10 cellular contexts compared by ENCODE assay signal in the genomic region with DNA sequence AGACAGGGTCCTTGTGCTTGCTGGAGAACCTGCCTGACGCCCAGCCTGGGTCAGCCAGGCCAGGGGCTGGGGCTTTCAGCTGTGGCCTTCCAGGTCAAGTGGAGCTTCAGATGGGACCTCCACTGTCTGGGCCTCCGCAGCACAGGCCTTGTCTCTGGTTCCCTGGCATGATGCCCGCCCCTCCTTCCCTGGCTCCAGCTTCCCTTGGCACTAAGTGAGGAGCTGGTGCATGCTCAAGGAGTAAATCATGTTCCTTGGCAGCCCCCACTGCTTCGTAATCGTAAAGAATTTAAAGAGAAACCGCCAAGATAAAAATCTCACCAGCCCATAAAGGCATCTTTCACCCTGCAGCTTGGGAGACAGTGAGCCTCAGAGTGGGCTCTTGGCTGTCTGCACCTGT. TPM values are rescaled to one million over a fixed set of nuclear protein-coding genes. Genes with fewer than 3 reads are reported as not detected.
DNase-seq lines count a peak whose midpoint lies in the region; FAIRE-seq and TF ChIP-seq lines count a peak whose summit lies in the region.
"Had no signal": no experiment of that assay in that cellular context is flagged by ENCODE, and none has a peak within 500 bp of the region (broad histone marks: within the 10 kb centered on the region; RNA-seq: fewer than 3 reads in every experiment).

No MANE protein-coding gene starts in this region.

- no peak overlapping the region for H2AFZ ChIP-seq in GM23248
- no peak overlapping the region for H2AFZ ChIP-seq in MM.1S (ENCODE audit: low read length)
- no peak overlapping the region for H2AFZ ChIP-seq in OCI-LY7 (ENCODE audit: low read length)

- FAIRE-seq in kidney (lab: Jason Lieb, UNC), result no peak

- DNase-seq in GM23248 (peak; percentile 98), astrocyte of the cerebellum (ENCODE audit: low read depth) (peak; percentile 93), kidney (no peak), MM.1S (no peak), NCI-H510A (lab: John Stamatoyannopoulos, UW) (no peak), OCI-LY7 (ENCODE audit: low spot score) (no peak), HuH-7 (ENCODE audit: low spot score) (no peak)

- no peaks in the 10 kb centered on the region for H3K9me3 ChIP-seq in GM23248 (ENCODE audit: low read depth)
- H3K9me3 ChIP-seq in kidney (ENCODE audit: control insufficient read depth in 1 of 2, low read length in 2 of 2), result no peaks in the 10 kb centered on the region
- H3K9me3 ChIP-seq in stomach smooth muscle (ENCODE audit: control insufficient read depth in 2 of 2, low read length in 2 of 2), result no peaks in the 10 kb centered on the region
- no peaks in the 10 kb centered on the region for H3K9me3 ChIP-seq in MM.1S (replicated peaks; ENCODE audit: insufficient read depth, low read length)
- H3K9me3 ChIP-seq in OCI-LY7 (ENCODE audit: low read length), result no peaks in the 10 kb centered on the region

- H3K36me3 ChIP-seq in GM23248 (ENCODE audit: low read depth) (no peaks in the 10 kb centered on the region), kidney (ENCODE audit: control insufficient read depth in 1 of 2, insufficient read depth in 2 of 2, low read length in 2 of 2) (peaks cover 0 to 2% of the 10 kb centered on the region in 2 donors), stomach smooth muscle (ENCODE audit: control insufficient read depth in 2 of 2, insufficient read depth in 2 of 2, low read length in 2 of 2) (no peaks in the 10 kb centered on the region), MM.1S (replicated peaks; ENCODE audit: insufficient read depth, low read length) (no peaks in the 10 kb centered on the region), OCI-LY7 (ENCODE audit: insufficient read depth, low read length) (no peaks in the 10 kb centered on the region)

- POLR2A ChIA-PET in OCI-LY7 (lab: Charles Lee), result interaction anchor here (0.6 kb wide), 1 partner anchor 73 kb away, joined by 4 read pairs; no protein-coding TSS in a partner anchor

- H3K4me2 ChIP-seq in GM23248 (ENCODE audit: unreplicated experiment) (peak overlapping the region; percentile 41), MM.1S (ENCODE audit: low read depth, low read length) (no peak overlapping the region), OCI-LY7 (ENCODE audit: low read length) (no peak overlapping the region)

- H3K9me2 ChIP-seq in GM23248 (ENCODE audit: insufficient read depth) (no peaks in the 10 kb centered on the region), MM.1S (replicated peaks; ENCODE audit: insufficient read depth, low read length) (no peaks in the 10 kb centered on the region), OCI-LY7 (ENCODE audit: insufficient read depth, low read length) (no peaks in the 10 kb centered on the region)

- peaks cover 30% of the 10 kb centered on the region for H3K4me1 ChIP-seq in GM23248 (ENCODE audit: insufficient read depth)
- peaks cover 59 to 82% of the 10 kb centered on the region in 2 donors for H3K4me1 ChIP-seq in kidney (ENCODE audit: control insufficient read depth in 1 of 2, insufficient read depth in 1 of 2, low read depth in 1 of 2, low read length in 2 of 2)
- H3K4me1 ChIP-seq in stomach smooth muscle (ENCODE audit: control insufficient read depth, insufficient read depth, low read length), result peaks cover 94% of the 10 kb centered on the region
- no peaks in the 10 kb centered on the region for H3K4me1 ChIP-seq in MM.1S (ENCODE audit: low read length)
- no peaks in the 10 kb centered on the region for H3K4me1 ChIP-seq in OCI-LY7 (ENCODE audit: insufficient read depth, low read length, poor library complexity, severe bottlenecking)

- intact Hi-C loops in kidney (cut with DNase I), result no loop called here
- intact Hi-C loops in OCI-LY7 (cut with micrococcal nuclease; ENCODE audit: unreplicated experiment), result no loop called here

- H3K27ac ChIP-seq in GM23248 (no peak overlapping the region), kidney (ENCODE audit: low read depth in 2 of 2, low read length in 2 of 2) (peak overlapping the region; percentile 54 to 90), stomach smooth muscle (ENCODE audit: low read length) (peak overlapping the region; percentile 89), MM.1S (ENCODE audit: low read length) (no peak overlapping the region), OCI-LY7 (ENCODE audit: low read depth, low read length, poor library complexity, severe bottlenecking) (no peak overlapping the region)

- H4K20me1 ChIP-seq in GM23248 (ENCODE audit: insufficient read depth) (no peaks in the 10 kb centered on the region), MM.1S (ENCODE audit: insufficient read depth, low read length) (no peaks in the 10 kb centered on the region), OCI-LY7 (ENCODE audit: insufficient read depth, low read length) (no peaks in the 10 kb centered on the region)

- H3K9ac ChIP-seq in GM23248 (no peak overlapping the region), kidney (ENCODE audit: low read length in 2 of 2) (peak overlapping the region in 1 of 2 donors; percentile 37), stomach smooth muscle (ENCODE audit: low read length in 2 of 2) (peak overlapping the region; percentile 25 to 64), MM.1S (ENCODE audit: low read length) (no peak overlapping the region)

- 7 to 10% methylated on average over 6 of the region's 6 CpGs for WGBS in GM23248 (ENCODE audit: low coverage in 1 of 2, low lambda C conversion rate in 2 of 2, missing lambda C conversion rate in 2 of 2), 2 experiments

- in situ Hi-C loops in GM23248 (cut with MboI) (no loop called here), astrocyte of the cerebellum (cut with HindIII; ENCODE audit: low sequenced_read_pairs) (no loop called here)

- CTCF ChIA-PET in OCI-LY7 (lab: Charles Lee; ENCODE audit: unreplicated experiment), result no interaction called here

- no peak overlapping the region for H3K4me3 ChIP-seq in GM23248
- H3K4me3 ChIP-seq in astrocyte of the cerebellum (ENCODE audit: low read depth, low read length), result no peak overlapping the region
- H3K4me3 ChIP-seq in kidney (ENCODE audit: low read length in 2 of 2), result no peak overlapping the region
- H3K4me3 ChIP-seq in stomach smooth muscle (ENCODE audit: low read length in 2 of 2), result peak overlapping the region; percentile 40 to 59
- H3K4me3 ChIP-seq in MM.1S (ENCODE audit: low read length), result no peak overlapping the region
- no peak overlapping the region for H3K4me3 ChIP-seq in OCI-LY7 (ENCODE audit: low read depth, low read length, poor library complexity, severe bottlenecking)

- H3K79me2 ChIP-seq in GM23248 (ENCODE audit: insufficient read depth) (no peaks in the 10 kb centered on the region), MM.1S (ENCODE audit: low read length) (no peaks in the 10 kb centered on the region), OCI-LY7 (ENCODE audit: insufficient read depth, low read depth, low read length) (no peaks in the 10 kb centered on the region)

- TF ChIP-seq CTCF in astrocyte of the cerebellum (IDR thresholded peaks at IDR 0.05; ENCODE audit: low read depth, low read length, missing control alignments) (no peak), kidney (IDR thresholded peaks at IDR 0.05; ENCODE audit: borderline replicate concordance, extremely low read depth, insufficient read depth) (no peak), MM.1S (IDR thresholded peaks at IDR 0.05; ENCODE audit: low read length) (no peak), OCI-LY7 (conservative IDR thresholded peaks at IDR 0.05; ENCODE audit: low read length) (no peak)

- no TSS peak for BruUV-seq in OCI-LY7 (replicated peaks; lab: Mats Ljungman, UMichigan)

- H3F3A ChIP-seq in GM23248 (ENCODE audit: insufficient read depth), result peaks cover 6% of the 10 kb centered on the region; the same call in 1 of the 2 replicates
- H3F3A ChIP-seq in MM.1S (ENCODE audit: insufficient read depth, low read length), result no peaks in the 10 kb centered on the region

- H3K27me3 ChIP-seq in GM23248 (replicated peaks; ENCODE audit: insufficient read depth) (no peaks in the 10 kb centered on the region), stomach smooth muscle (ENCODE audit: control insufficient read depth in 1 of 2, insufficient read depth in 2 of 2, low read length in 2 of 2) (no peaks in the 10 kb centered on the region), MM.1S (replicated peaks; ENCODE audit: insufficient read depth, low read length) (peaks cover 75% of the 10 kb centered on the region)

RNA-seq across cellular contexts. Expression of a gene that starts 8.9 kb away (rescaled TPM):
- 3.2 and 3.5 TPM in 2 replicates for total RNA-seq in GM23248 (2014; rRNA removed; shearing (Covaris generic))
- polyA plus RNA-seq in GM23248 (2016; fragmentation: Nextera tagmentation; extraction: Ambion mirVana) (0.25 and 0.54 TPM in 2 replicates), kidney (ENCODE audit: insufficient read depth, low read depth, low replicate concordance) (36.7 TPM)
- total RNA-seq in kidney (39.9 TPM), OCI-LY7 (2022) (0.18 and 0.84 TPM in 2 replicates)
- total RNA-seq in OCI-LY7 (2014; rRNA removed; shearing (Covaris generic)), result 0.28 TPM in 1 of 2 replicates, not detected in the other

RNA-seq across cellular contexts. Expression of a gene that starts 27.4 kb away (rescaled TPM):
- total RNA-seq in GM23248 (2014; rRNA removed; shearing (Covaris generic)), result not detected in 2 replicates
- polyA plus RNA-seq in GM23248 (2016; fragmentation: Nextera tagmentation; extraction: Ambion mirVana), result not detected in 2 replicates
- not detected for total RNA-seq in kidney
- polyA plus RNA-seq in kidney (ENCODE audit: insufficient read depth, low read depth, low replicate concordance), result not detected
- total RNA-seq in OCI-LY7 (2014; rRNA removed; shearing (Covaris generic)), result not detected in 2 replicates
- not detected in 2 replicates for total RNA-seq in OCI-LY7 (2022)
- total RNA-seq: activated CD8-positive, alpha-beta memory T cell treated with anti-CD3 and anti-CD28 coated beads for 36 hours; subcutaneous adipose tissue had no signal

RNA-seq across cellular contexts. Expression of a gene that starts 41.0 kb away (rescaled TPM):
- under 0.01 TPM in 1 of 2 replicates, not detected in the other for total RNA-seq in GM23248 (2014; rRNA removed; shearing (Covaris generic))
- polyA plus RNA-seq in GM23248 (2016; fragmentation: Nextera tagmentation; extraction: Ambion mirVana) (0.36 and 0.93 TPM in 2 replicates), kidney (ENCODE audit: insufficient read depth, low read depth, low replicate concordance) (4.2 TPM)
- total RNA-seq in kidney (1.6 TPM), OCI-LY7 (2022) (not detected in 2 replicates)
- total RNA-seq in OCI-LY7 (2014; rRNA removed; shearing (Covaris generic)), result not detected in 2 replicates
- total RNA-seq: subcutaneous adipose tissue had no signal

Comparison
In these comparisons a context has a peak if more than half of its experiments do, and no peak if none do; other contexts are left out.
1. DNase-seq: peak in GM23248 (single experiment) and astrocyte of the cerebellum (single experiment); none in kidney (single experiment), MM.1S (single experiment), NCI-H510A (single experiment), OCI-LY7 (single experiment) and HuH-7 (single experiment).
2. H3K27ac ChIP-seq: peak in kidney (2 of 2) and stomach smooth muscle (single experiment); none in GM23248 (single experiment), MM.1S (single experiment) and OCI-LY7 (single experiment).
3. H3K4me3 ChIP-seq: peak in stomach smooth muscle (2 of 2); none in GM23248 (single experiment), astrocyte of the cerebellum (single experiment), kidney (0 of 2), MM.1S (single experiment) and OCI-LY7 (single experiment).
4. H3K9ac ChIP-seq: peak in stomach smooth muscle (2 of 2); none in GM23248 (single experiment) and MM.1S (single experiment).